Comparison of ENCODE assay signal across 7 cellular contexts in genomic region chr3:70176224-70176623, GRCh38.
"Had no signal": no experiment of that assay in that cellular context is flagged by ENCODE, and none has a peak within 500 bp of the region (broad histone marks: within the 10 kb centered on the region; RNA-seq: fewer than 3 reads in every experiment).

No MANE protein-coding gene starts in this region.

- DNase-seq: GDM1, GF-D8 had no signal

- FAIRE-seq: G401.6, GM12891, GM12892, GM18507, GM19239 had no signal
